In genomic region chr3:105458518-105459215, GRCh38 we compare ENCODE assay signal across 25 cellular contexts.
DNase-seq lines count a peak whose midpoint lies in the region; ATAC-seq, FAIRE-seq and TF ChIP-seq lines count a peak whose summit lies in the region.
"Had no signal": no experiment of that assay in that cellular context is flagged by ENCODE, and none has a peak within 500 bp of the region (broad histone marks: within the 10 kb centered on the region; RNA-seq: fewer than 3 reads in every experiment).

No MANE protein-coding gene starts in this region.

- H3K36me3 ChIP-seq in ACC112 (ENCODE audit: insufficient read depth, low read length) (no peaks in the 10 kb centered on the region), GM23248 (ENCODE audit: low read depth) (no peaks in the 10 kb centered on the region), astrocyte (ENCODE audit: insufficient read depth, low read length) (no peaks in the 10 kb centered on the region), psoas muscle (ENCODE audit: insufficient read depth in 1 of 2, low read depth in 1 of 2) (no peaks in the 10 kb centered on the region)
- H3K36me3 ChIP-seq: BLaER1, Peyer's patch had no signal

- H3K79me2 ChIP-seq in ACC112 (ENCODE audit: control insufficient read depth, insufficient read depth, low read length, unreplicated experiment) (peaks cover 74% of the 10 kb centered on the region), GM23248 (ENCODE audit: insufficient read depth) (peaks cover 73% of the 10 kb centered on the region), astrocyte (ENCODE audit: insufficient read depth, low read length) (peaks cover 94% of the 10 kb centered on the region)

- H2AFZ ChIP-seq in ACC112 (ENCODE audit: low read length, unreplicated experiment) (no peak overlapping the region), GM23248 (no peak overlapping the region), astrocyte (ENCODE audit: low read depth, low read length) (no peak overlapping the region)

- H3K27me3 ChIP-seq in ACC112 (ENCODE audit: insufficient read depth, low read length) (no peaks in the 10 kb centered on the region), GM23248 (replicated peaks; ENCODE audit: insufficient read depth) (no peaks in the 10 kb centered on the region), astrocyte (ENCODE audit: insufficient read depth, low read length) (no peaks in the 10 kb centered on the region), psoas muscle (ENCODE audit: insufficient read depth in 3 of 3, low read length in 2 of 3) (no peaks in the 10 kb centered on the region)
- H3K27me3 ChIP-seq: BLaER1, Peyer's patch had no signal

- H4K20me1 ChIP-seq in GM23248 (ENCODE audit: insufficient read depth) (no peaks in the 10 kb centered on the region), astrocyte (ENCODE audit: insufficient read depth, low read length) (peaks cover 7% of the 10 kb centered on the region)
- H4K20me1 ChIP-seq: BLaER1 had no signal

- no peak overlapping the region for H3K4me3 Mint-ChIP-seq in astrocyte (ENCODE audit: unreplicated experiment)
- H3K4me3 Mint-ChIP-seq: activated T-cell treated with anti-CD3 and anti-CD28 coated beads, Interleukin-2, amount 50 U/mL, for 24 hours; naive B cell; type B pancreatic cell had no signal

- H3K4me1 ChIP-seq in ACC112 (ENCODE audit: control insufficient read depth, insufficient read depth, low read length, unreplicated experiment): peaks cover 20% of the 10 kb centered on the region
- H3K4me1 ChIP-seq in GM23248 (ENCODE audit: insufficient read depth): peaks cover 40% of the 10 kb centered on the region
- H3K4me1 ChIP-seq in astrocyte (ENCODE audit: insufficient read depth, low read length): peaks cover 19% of the 10 kb centered on the region
- no peaks in the 10 kb centered on the region for H3K4me1 ChIP-seq in psoas muscle
- H3K4me1 ChIP-seq: BLaER1, Peyer's patch had no signal

- H3K27ac ChIP-seq in ACC112 (ENCODE audit: low read depth, low read length) (0 out of 2 replicates have a peak overlapping the region, but pooled peaks have one; percentile 0), GM23248 (peak overlapping the region; percentile 66), astrocyte (ENCODE audit: low read depth, low read length) (peak overlapping the region; percentile 53), psoas muscle (no peak overlapping the region)
- H3K27ac ChIP-seq: BLaER1, Peyer's patch had no signal

- no peaks in the 10 kb centered on the region for H3K27me3 Mint-ChIP-seq in astrocyte (ENCODE audit: low read depth, unreplicated experiment)
- H3K27me3 Mint-ChIP-seq: activated T-cell treated with anti-CD3 and anti-CD28 coated beads, Interleukin-2, amount 50 U/mL, for 24 hours; naive B cell; type B pancreatic cell had no signal

- H3K27ac Mint-ChIP-seq in astrocyte (ENCODE audit: unreplicated experiment): no peak overlapping the region
- H3K27ac Mint-ChIP-seq: activated T-cell treated with anti-CD3 and anti-CD28 coated beads, Interleukin-2, amount 50 U/mL, for 24 hours; naive B cell; type B pancreatic cell had no signal

- DNase-seq in GM23248 (peak; percentile 90), astrocyte (ENCODE audit: low read depth) (peak; percentile 88), fibroblast of pulmonary artery (ENCODE audit: low read depth) (peak; percentile 65), lower leg skin (ENCODE audit: low spot score in 2 of 2) (no peak), ACHN (no peak), medulla oblongata (ENCODE audit: extremely low spot score) (no peak), psoas muscle (no peak)
- DNase-seq: activated CD4-positive, alpha-beta T cell treated with anti-CD3 and anti-CD28 coated beads for 4 hours; activated gamma-delta T cell treated with Interleukin-2 at 50 U/mL for 16 hours; activated T-cell treated with anti-CD3 and anti-CD28 coated beads, Interleukin-2, amount 50 U/mL, for 24 hours; COR-L47; dermis blood vessel endothelial cell; head of caudate nucleus; kidney glomerular epithelial cell; naive B cell; NCI-H2171; NCI-H526; Peyer's patch; stimulated activated CD8-positive, alpha-beta memory T cell treated with anti-CD3 and anti-CD28 coated beads, Interleukin-4, amount 100 ng/mL, for 48 hours; T-helper 1 cell had no signal

- H3K36me3 Mint-ChIP-seq in astrocyte (ENCODE audit: low read depth, unreplicated experiment): no peaks in the 10 kb centered on the region
- H3K36me3 Mint-ChIP-seq: naive B cell had no signal

- no peak for TF ChIP-seq POLR2A in lower leg skin (IDR thresholded peaks at IDR 0.05)

- H3K4me2 ChIP-seq in GM23248 (ENCODE audit: unreplicated experiment): peak overlapping the region; percentile 59
- H3K4me2 ChIP-seq in astrocyte (ENCODE audit: low read length): peak overlapping the region; percentile 33
- H3K4me2 ChIP-seq: BLaER1 had no signal

- ATAC-seq in psoas muscle: no peak

- FAIRE-seq in astrocyte (lab: Jason Lieb, UNC): peak; percentile 85
- FAIRE-seq: A204.1, TTC549 had no signal

- peaks cover 42% of the 10 kb centered on the region for H3F3A ChIP-seq in GM23248 (ENCODE audit: insufficient read depth)

- TF ChIP-seq CTCF in astrocyte (IDR thresholded peaks at IDR 0.05; ENCODE audit: insufficient read depth, low read depth, low read length) (no peak), fibroblast of pulmonary artery (IDR thresholded peaks at IDR 0.05; ENCODE audit: low read length, missing control alignments) (no peak), lower leg skin (IDR thresholded peaks at IDR 0.05) (no peak), psoas muscle (IDR thresholded peaks at IDR 0.05) (no peak)

- in situ Hi-C loops in GM23248 (cut with MboI): no loop called here
- in situ Hi-C loops in ACHN (cut with HindIII; ENCODE audit: low pct_ligation_motif_present, low pct_unique_long_range_greater_than_20kb, low sequenced_read_pairs): no loop called here

- no peaks in the 10 kb centered on the region for H3K9me3 ChIP-seq in GM23248 (ENCODE audit: low read depth)
- H3K9me3 ChIP-seq in astrocyte (ENCODE audit: insufficient read depth, low read depth, low read length): no peaks in the 10 kb centered on the region
- H3K9me3 ChIP-seq in psoas muscle: no peaks in the 10 kb centered on the region
- H3K9me3 ChIP-seq: BLaER1, Peyer's patch had no signal

- 24 to 28% methylated on average over 3 of the region's 3 CpGs for WGBS in GM23248 (ENCODE audit: low coverage in 1 of 2, low lambda C conversion rate in 2 of 2, missing lambda C conversion rate in 2 of 2), 2 experiments
- 70 to 80% methylated on average over 3 of the region's 3 CpGs for WGBS in lower leg skin, 2 donors
- 82 to 88% (median 85%) methylated on average over 3 of the region's 3 CpGs for WGBS in psoas muscle, 3 donors

- peaks cover 10% of the 10 kb centered on the region for H3K4me1 Mint-ChIP-seq in astrocyte (ENCODE audit: low read depth, unreplicated experiment)

- H3K9ac ChIP-seq in GM23248 (no peak overlapping the region; the same call in 1 of the 2 replicates), astrocyte (ENCODE audit: low read length) (no peak overlapping the region)
- H3K9ac ChIP-seq: BLaER1 had no signal

- H3K9me2 ChIP-seq in GM23248 (ENCODE audit: insufficient read depth): no peaks in the 10 kb centered on the region

- no peaks in the 10 kb centered on the region for H3K9me3 Mint-ChIP-seq in astrocyte (ENCODE audit: unreplicated experiment)
- H3K9me3 Mint-ChIP-seq: activated T-cell treated with anti-CD3 and anti-CD28 coated beads, Interleukin-2, amount 50 U/mL, for 24 hours; type B pancreatic cell had no signal

- no peak overlapping the region for H3K4me3 ChIP-seq in ACC112 (ENCODE audit: low read depth, low read length)
- peak overlapping the region; percentile 13 for H3K4me3 ChIP-seq in GM23248
- no peak overlapping the region for H3K4me3 ChIP-seq in astrocyte (ENCODE audit: insufficient read depth, low read depth, low read length)
- H3K4me3 ChIP-seq in fibroblast of pulmonary artery (replicated peaks; ENCODE audit: low read depth, low read length): no peak overlapping the region
- H3K4me3 ChIP-seq in lower leg skin (ENCODE audit: low read depth, poor library complexity, severe bottlenecking): no peak overlapping the region
- no peak overlapping the region for H3K4me3 ChIP-seq in psoas muscle
- H3K4me3 ChIP-seq: BLaER1, Peyer's patch had no signal

- intact Hi-C loops in lower leg skin (cut with DNase I; ENCODE audit: low total_unique reads) (no loop called here), psoas muscle (cut with DNase I) (no loop called here)

Comparison
In these comparisons a context has a peak if more than half of its experiments do, and no peak if none do; other contexts are left out.
1. DNase-seq: peak in GM23248 (single experiment), astrocyte (single experiment) and fibroblast of pulmonary artery (single experiment); none in lower leg skin (0 of 2), ACHN (single experiment), medulla oblongata (single experiment) and psoas muscle (0 of 2).